ENCODE assay signal across 29 cellular contexts in the genomic region with DNA sequence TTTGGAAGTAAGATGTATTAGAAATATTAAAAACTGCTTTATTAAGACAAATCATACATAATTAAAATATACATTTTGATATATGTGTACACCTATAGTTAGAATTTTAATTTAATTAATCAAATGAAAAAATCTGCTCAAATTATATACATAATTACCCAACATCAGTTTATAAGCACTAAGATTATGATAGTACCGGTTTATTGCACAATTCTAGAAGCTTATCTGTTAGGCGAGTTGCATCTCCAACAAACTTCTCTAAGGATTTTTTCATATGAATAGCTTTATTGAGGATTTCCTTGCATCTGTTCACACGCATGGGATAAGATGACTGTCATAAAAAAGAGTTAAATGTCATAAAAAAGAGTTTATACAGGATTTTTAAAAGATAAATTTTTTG.
"Had no signal": no experiment of that assay in that cellular context is flagged by ENCODE, and none has a peak within 500 bp of the region (broad histone marks: within the 10 kb centered on the region; RNA-seq: fewer than 3 reads in every experiment).

No MANE protein-coding gene starts in this region.

- ATAC-seq: activated CD8-positive, alpha-beta T cell treated with anti-CD3 and anti-CD28 coated beads for 36 hours; activated naive CD8-positive, alpha-beta T cell treated with anti-CD3 and anti-CD28 coated beads, Interleukin-2, amount 50 U/mL, for 24 hours; activated T-cell treated with anti-CD3 and anti-CD28 coated beads, Interleukin-2, amount 50 U/mL, for 4 hours; activated T-helper 17 cell treated with anti-CD3 and anti-CD28 coated beads, Interleukin-2, amount 50 U/mL, for 72 hours; esophagus mucosa; foreskin keratinocyte; gastroesophageal sphincter; heart right ventricle; T-helper 17 cell had no signal

- H3K4me1 ChIP-seq: ascending aorta, foreskin keratinocyte, gastroesophageal sphincter, heart right ventricle had no signal

- DNase-seq: activated CD4-positive, alpha-beta T cell treated with anti-CD3 and anti-CD28 coated beads for 4 hours; activated CD4-positive, alpha-beta T cell treated with anti-CD3 and anti-CD28 coated beads, Interleukin-2, amount 10 ng/mL, durations not matched to agents 7 days and 5 days; activated CD4-positive, alpha-beta T cell treated with anti-CD3 and anti-CD28 coated beads, Interleukin-2, amount 50 U/mL, for 4 hours; activated CD4-positive, CD25-positive, alpha-beta regulatory T cell; activated CD4-positive, CD25-positive, alpha-beta regulatory T cell treated with anti-CD3 and anti-CD28 coated beads, Interleukin-2, amount 50 U/mL, for 72 hours; activated CD8-positive, alpha-beta memory T cell treated with anti-CD3 and anti-CD28 coated beads for 24 hours; activated CD8-positive, alpha-beta T cell treated with anti-CD3 and anti-CD28 coated beads for 36 hours; activated effector memory CD4-positive, alpha-beta T cell treated with Interleukin-2 at 50 U/mL for 16 hours; activated gamma-delta T cell treated with Interleukin-2 at 50 U/mL for 16 hours; activated naive CD4-positive, alpha-beta T cell treated with anti-CD3 and anti-CD28 coated beads for 36 hours; activated naive CD8-positive, alpha-beta T cell treated with anti-CD3 and anti-CD28 coated beads for 36 hours; activated naive CD8-positive, alpha-beta T cell treated with anti-CD3 and anti-CD28 coated beads, Interleukin-2, amount 50 U/mL, for 24 hours; activated T-cell treated with anti-CD3 and anti-CD28 coated beads, Interleukin-2, amount 50 U/mL, for 4 hours; adrenal gland; brain microvascular endothelial cell; dorsolateral prefrontal cortex; effector memory CD4-positive, alpha-beta T cell; endodermal cell; foreskin keratinocyte; heart right ventricle; T-helper 1 cell; T-helper 17 cell; T1000 had no signal

- H3K36me3 ChIP-seq: brain microvascular endothelial cell had no signal

- H3K27me3 ChIP-seq: adrenal gland, ascending aorta, brain microvascular endothelial cell, dorsolateral prefrontal cortex, foreskin keratinocyte, gastroesophageal sphincter, heart right ventricle had no signal

- H3K9me3 ChIP-seq: adrenal gland, ascending aorta, gastroesophageal sphincter had no signal

- H3K4me3 ChIP-seq: adrenal gland, ascending aorta, coronary artery, dorsolateral prefrontal cortex, gastroesophageal sphincter, heart right ventricle had no signal

- H3K27ac ChIP-seq: adrenal gland, ascending aorta, brain microvascular endothelial cell, coronary artery, dorsolateral prefrontal cortex, foreskin keratinocyte, gastroesophageal sphincter, heart right ventricle had no signal

- FAIRE-seq: bronchial epithelial cell had no signal
